Comparison of ENCODE assay signal across 16 cellular contexts in genomic region chr22:34760276-34761008, GRCh38.
"Had no signal": no experiment of that assay in that cellular context is flagged by ENCODE, and none has a peak within 500 bp of the region (broad histone marks: within the 10 kb centered on the region; RNA-seq: fewer than 3 reads in every experiment).

No MANE protein-coding gene starts in this region.

- H3K27ac ChIP-seq: gastrocnemius medialis, lower lobe of right lung, psoas muscle, upper lobe of left lung, VCaP had no signal

- DNase-seq: activated CD8-positive, alpha-beta memory T cell treated with anti-CD3 and anti-CD28 coated beads, Interleukin-2, amount 50 U/mL, for 48 hours; activated CD8-positive, alpha-beta T cell treated with anti-CD3 and anti-CD28 coated beads, Interleukin-2, amount 10 ng/mL, durations not matched to agents 7 days and 5 days; activated naive CD4-positive, alpha-beta T cell treated with Interleukin-2 at 50 U/mL for 16 hours; cerebellar nuclear complex; gastrocnemius medialis; lower lobe of right lung; occipital lobe; psoas muscle; SK-N-SH; stimulated activated CD4-positive, alpha-beta T cell treated with anti-CD3 and anti-CD28 coated beads, Interleukin-2, amount 100 ng/mL, for 48 hours; stimulated activated naive CD4-positive, alpha-beta T cell treated with Interleukin-2 at 50 U/mL for 16 hours; T-helper 1 cell; upper lobe of left lung had no signal

- H3K4me1 ChIP-seq: gastrocnemius medialis, lower lobe of right lung, psoas muscle, upper lobe of left lung had no signal

- H3K9me3 ChIP-seq: gastrocnemius medialis, lower lobe of right lung, psoas muscle, SK-N-SH, upper lobe of left lung had no signal

- ATAC-seq: activated CD8-positive, alpha-beta T cell treated with anti-CD3 and anti-CD28 coated beads, Interleukin-2, amount 10 ng/mL, durations not matched to agents 7 days and 5 days; gastrocnemius medialis; lower lobe of right lung; natural killer cell treated with Interleukin-12 subunit alpha and Interleukin-12 subunit beta and Interleukin-15 and Interleukin-18, amount 100 ng/mL, for 72 hours; psoas muscle; sciatic nerve had no signal

- H3K36me3 ChIP-seq: gastrocnemius medialis, lower lobe of right lung, upper lobe of left lung had no signal

- H3K4me3 ChIP-seq: gastrocnemius medialis, lower lobe of right lung, psoas muscle, upper lobe of left lung had no signal

- H3K27me3 ChIP-seq: gastrocnemius medialis, upper lobe of left lung had no signal

- H3K4me2 ChIP-seq: SK-N-SH had no signal

- H3K9ac ChIP-seq: SK-N-SH had no signal
